25 cellular contexts compared by ENCODE assay signal in the genomic region with DNA sequence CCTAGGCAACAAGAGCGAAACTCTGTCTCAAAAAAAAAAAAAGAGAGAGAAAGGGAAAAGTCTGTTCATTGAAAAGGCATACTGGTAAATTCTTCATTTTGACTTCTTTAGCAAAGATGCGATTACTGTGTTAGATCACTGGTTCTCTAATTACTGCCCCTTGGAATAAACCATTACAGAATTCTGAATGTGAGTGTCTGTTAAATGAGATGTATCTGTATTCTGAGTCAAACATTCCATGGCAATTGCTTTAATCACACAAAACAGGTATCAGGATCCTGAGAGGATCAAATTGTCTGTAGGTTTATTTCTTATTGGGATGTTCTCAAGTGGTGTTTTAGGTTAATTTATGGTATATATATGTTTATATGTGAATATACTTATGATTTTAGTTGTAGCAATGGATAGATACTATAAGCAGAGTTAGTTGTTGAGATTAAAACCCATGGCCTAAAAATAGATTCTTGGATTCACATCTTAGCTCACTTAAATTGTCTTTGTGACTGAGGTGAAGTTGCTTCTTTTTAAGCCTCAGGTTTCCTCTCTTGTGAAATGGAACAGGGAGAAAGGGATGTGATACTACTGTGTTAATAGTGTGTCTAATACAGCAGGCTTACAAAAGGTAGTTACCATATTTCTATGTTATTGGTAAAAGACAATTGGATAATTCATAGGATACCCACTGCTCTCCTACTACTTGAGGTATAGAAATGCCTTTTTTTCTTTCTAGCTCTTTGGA. TPM values are rescaled to one million over a fixed set of nuclear protein-coding genes. Genes with fewer than 3 reads are reported as not detected.
DNase-seq lines count a peak whose midpoint lies in the region; ATAC-seq and TF ChIP-seq lines count a peak whose summit lies in the region.
"Had no signal": no experiment of that assay in that cellular context is flagged by ENCODE, and none has a peak within 500 bp of the region (broad histone marks: within the 10 kb centered on the region; RNA-seq: fewer than 3 reads in every experiment).

No MANE protein-coding gene starts in this region.

- no peak overlapping the region for H2AFZ ChIP-seq in mammary epithelial cell (ENCODE audit: low read depth, low read length)
- H2AFZ ChIP-seq: parathyroid adenoma had no signal

- intact Hi-C loops in MCF 10A (cut with micrococcal nuclease) (no loop called here), mammary epithelial cell (cut with micrococcal nuclease) (no loop called here)

- peaks cover 86% of the 10 kb centered on the region for H3K79me2 ChIP-seq in mammary epithelial cell (ENCODE audit: insufficient read depth, low read length)

- H4K20me1 ChIP-seq in mammary epithelial cell (ENCODE audit: insufficient read depth, low read length), result peaks cover 4% of the 10 kb centered on the region

- dilution Hi-C loops in mammary epithelial cell (cut with HindIII; ENCODE audit: low sequenced_read_pairs), result no loop called here

- no peaks in the 10 kb centered on the region for H3K27me3 Mint-ChIP-seq in MCF 10A (ENCODE audit: insufficient read depth, unreplicated experiment)
- no peaks in the 10 kb centered on the region for H3K27me3 Mint-ChIP-seq in effector memory CD8-positive, alpha-beta T cell

- H3K27me3 ChIP-seq in mammary epithelial cell (ENCODE audit: insufficient read depth, low read length) (no peaks in the 10 kb centered on the region), subcutaneous abdominal adipose tissue (ENCODE audit: control insufficient read depth in 5 of 5, insufficient read depth in 4 of 5, low read length in 5 of 5) (no peaks in the 10 kb centered on the region)
- H3K27me3 ChIP-seq: breast epithelium, colonic mucosa, vagina had no signal

- ATAC-seq in effector memory CD8-positive, alpha-beta T cell (replicated peaks), result no peak
- ATAC-seq in HG02852 (IDR thresholded peaks at IDR 0.05; ENCODE audit: unreplicated experiment), result no peak
- ATAC-seq: sciatic nerve, WTC11 had no signal

- H3K4me1 Mint-ChIP-seq in MCF 10A (ENCODE audit: insufficient read depth, unreplicated experiment), result peaks cover 14% of the 10 kb centered on the region
- H3K4me1 Mint-ChIP-seq in effector memory CD8-positive, alpha-beta T cell (ENCODE audit: low read depth in 2 of 2), result peaks cover 15 to 32% of the 10 kb centered on the region in 2 donors
- H3K4me1 Mint-ChIP-seq: CD14-positive monocyte, WTC11 had no signal

- CTCF ChIA-PET in MCF 10A (lab: Yijun Ruan, JAX), result interaction anchor here (1.6 kb wide), 1 partner anchor 25 kb away, joined by 4 read pairs; no protein-coding TSS in a partner anchor
- CTCF ChIA-PET in mammary epithelial cell (lab: Charles Lee; ENCODE audit: low non-redundant PET), result interaction anchor here (0.6 kb wide), 1 partner anchor 176 kb away, joined by 3 read pairs; no protein-coding TSS in a partner anchor

- H3K9me3 ChIP-seq in mammary epithelial cell (replicated peaks; ENCODE audit: insufficient read depth, low read length) (no peaks in the 10 kb centered on the region), SK-N-MC (ENCODE audit: low read depth, low read length) (no peaks in the 10 kb centered on the region), subcutaneous abdominal adipose tissue (ENCODE audit: control insufficient read depth in 5 of 5, low read length in 5 of 5) (no peaks in the 10 kb centered on the region)
- H3K9me3 ChIP-seq: breast epithelium, colonic mucosa, vagina had no signal

- H3K27ac Mint-ChIP-seq in MCF 10A (ENCODE audit: low read depth, unreplicated experiment), result peak overlapping the region; percentile 31
- peak overlapping the region; percentile 45 to 77 for H3K27ac Mint-ChIP-seq in effector memory CD8-positive, alpha-beta T cell
- H3K27ac Mint-ChIP-seq: CD14-positive monocyte, WTC11 had no signal

- no peak overlapping the region for H3K27ac ChIP-seq in mammary epithelial cell (ENCODE audit: insufficient read depth, low read depth, low read length)
- H3K27ac ChIP-seq in SK-N-MC, result peak overlapping the region; percentile 22; the same call in 1 of the 2 replicates
- H3K27ac ChIP-seq in subcutaneous abdominal adipose tissue (ENCODE audit: low read depth, low read length), result peak overlapping the region; percentile 25
- H3K27ac ChIP-seq: breast epithelium, colonic mucosa, parathyroid adenoma, vagina had no signal

- in situ Hi-C loops in mammary epithelial cell (cut with MboI; ENCODE audit: low sequenced_read_pairs in 2 of 2), result no loop called here

- no peak overlapping the region for H3K4me3 ChIP-seq in mammary epithelial cell (replicated peaks in 1 of 3; ENCODE audit: insufficient read depth in 1 of 3, low read depth in 2 of 3, low read length in 3 of 3)
- no peak overlapping the region for H3K4me3 ChIP-seq in SK-N-MC
- no peak overlapping the region for H3K4me3 ChIP-seq in subcutaneous abdominal adipose tissue (ENCODE audit: low read depth in 1 of 5, low read length in 5 of 5)
- H3K4me3 ChIP-seq: breast epithelium, colonic mucosa, vagina had no signal

- no TSS peak for BruUV-seq in MCF 10A (replicated peaks; lab: Mats Ljungman, UMichigan)
- BruUV-seq in mammary epithelial cell (replicated peaks; lab: Mats Ljungman, UMichigan), result no TSS peak

- no peaks in the 10 kb centered on the region for H3K9me3 Mint-ChIP-seq in MCF 10A (ENCODE audit: unreplicated experiment)
- H3K9me3 Mint-ChIP-seq in effector memory CD8-positive, alpha-beta T cell, result no peaks in the 10 kb centered on the region
- H3K9me3 Mint-ChIP-seq: CD14-positive monocyte, WTC11 had no signal

- H3K4me1 ChIP-seq in mammary epithelial cell (ENCODE audit: insufficient read depth, low read length) (peaks cover 4% of the 10 kb centered on the region), subcutaneous abdominal adipose tissue (ENCODE audit: control insufficient read depth in 5 of 5, insufficient read depth in 5 of 5, low read length in 5 of 5) (peaks cover 0 to 17% (median 12%) of the 10 kb centered on the region in 5 donors)
- H3K4me1 ChIP-seq: breast epithelium, colonic mucosa, parathyroid adenoma had no signal

- WGBS in mammary epithelial cell (ENCODE audit: low coverage, missing lambda C conversion rate), result 100% methylated on average over 1 of the region's 2 CpGs

- H3K9ac ChIP-seq in mammary epithelial cell (ENCODE audit: insufficient read depth, low read length) (no peak overlapping the region), SK-N-MC (ENCODE audit: insufficient read length) (no peak overlapping the region), subcutaneous abdominal adipose tissue (ENCODE audit: low read length in 5 of 5) (peak overlapping the region in 1 of 5 donors; percentile 41)
- H3K9ac ChIP-seq: parathyroid adenoma had no signal

- H3K36me3 Mint-ChIP-seq in MCF 10A (ENCODE audit: insufficient read depth, unreplicated experiment), result peaks cover 98% of the 10 kb centered on the region
- H3K36me3 Mint-ChIP-seq in effector memory CD8-positive, alpha-beta T cell (ENCODE audit: insufficient read depth), result peaks cover 96% of the 10 kb centered on the region

- no peak overlapping the region for H3K4me2 ChIP-seq in mammary epithelial cell (ENCODE audit: insufficient read depth, low read depth, low read length)

- no peak overlapping the region for H3K4me3 Mint-ChIP-seq in MCF 10A (ENCODE audit: unreplicated experiment)
- no peak overlapping the region for H3K4me3 Mint-ChIP-seq in effector memory CD8-positive, alpha-beta T cell
- H3K4me3 Mint-ChIP-seq: CD14-positive monocyte, WTC11 had no signal

- peaks cover 59% of the 10 kb centered on the region for H3K36me3 ChIP-seq in mammary epithelial cell (ENCODE audit: insufficient read depth, low read length)
- peaks cover 97% of the 10 kb centered on the region for H3K36me3 ChIP-seq in SK-N-MC (ENCODE audit: insufficient read depth, low read length)
- peaks cover 62 to 86% (median 83%) of the 10 kb centered on the region in 5 donors for H3K36me3 ChIP-seq in subcutaneous abdominal adipose tissue (ENCODE audit: control insufficient read depth in 5 of 5, insufficient read depth in 5 of 5, low read length in 5 of 5)

- DNase-seq in MCF 10A (ENCODE audit: unreplicated experiment), result no peak
- no peak for DNase-seq in mammary epithelial cell
- no peak for DNase-seq in SK-N-MC (ENCODE audit: low read depth, low spot score)
- DNase-seq in effector memory CD8-positive, alpha-beta T cell, result no peak
- DNase-seq in iPS-NIHi11 (ENCODE audit: low spot score), result no peak
- DNase-seq: activated CD4-positive, alpha-beta T cell treated with anti-CD3 and anti-CD28 coated beads, Interleukin-2, amount 50 U/mL, for 4 hours; colonic mucosa; DMS 273 treated with DMSO at 0.1 percent for 48 hours; H7; KBM-7; kidney glomerular epithelial cell; NCI-H1694 treated with DMSO at 0.1 percent for 48 hours; NCI-H2171 treated with DMSO at 0.1 percent for 48 hours; NCI-H524 treated with DMSO at 0.1 percent for 48 hours; RPMI8226; stimulated activated CD4-positive, alpha-beta T cell treated with anti-CD3 and anti-CD28 coated beads, Interleukin-15, amount 100 ng/mL, for 24 hours; T-helper 9 cell had no signal

- no peak for TF ChIP-seq CTCF in MCF 10A (IDR thresholded peaks at IDR 0.05; ENCODE audit: unreplicated experiment)
- no peak for TF ChIP-seq CTCF in mammary epithelial cell (conservative IDR thresholded peaks at IDR 0.05 in 1 of 2, IDR thresholded peaks at IDR 0.05 in 1 of 2; ENCODE audit: extremely low read depth in 1 of 2, insufficient read depth in 1 of 2, low read depth in 1 of 2, low read length in 2 of 2)

- POLR2A ChIA-PET in MCF 10A (lab: Yijun Ruan, JAX), result interaction anchor here (1.0 to 2.6 kb wide), 4 partner anchors 13 to 24 kb away, joined by 4 to 9 read pairs (median 6); no protein-coding TSS in a partner anchor

RNA-seq across cellular contexts. Expression of gene SRRM1, which starts 16.2 kb away (rescaled TPM):
- total RNA-seq in MCF 10A (2022) (154 and 171 TPM in 2 replicates), mammary epithelial cell (100 to 1,000 TPM in 1 of 2 donors, 10 to 100 TPM in 1; 56.0 to 146 TPM)
- 67.2 TPM for polyA plus RNA-seq in mammary epithelial cell
- polyA minus RNA-seq in mammary epithelial cell, result 97.4 TPM
